9 cellular contexts compared by ENCODE assay signal in genomic region chr1:174726167-174726879, GRCh38.
DNase-seq lines count a peak whose midpoint lies in the region; ATAC-seq, FAIRE-seq and TF ChIP-seq lines count a peak whose summit lies in the region.
"Had no signal": no experiment of that assay in that cellular context is flagged by ENCODE, and none has a peak within 500 bp of the region (broad histone marks: within the 10 kb centered on the region; RNA-seq: fewer than 3 reads in every experiment).

No MANE protein-coding gene starts in this region.

- H3K4me3 ChIP-seq in H1 (ENCODE audit: extremely low read depth in 1 of 4, insufficient read depth in 2 of 4, low read depth in 3 of 4, low read length in 4 of 4): no peak overlapping the region
- H3K4me3 ChIP-seq: skin epidermis had no signal

- H3K79me2 ChIP-seq in H1 (ENCODE audit: control insufficient read depth in 1 of 2, insufficient read depth in 2 of 2, low read length in 2 of 2): no peaks in the 10 kb centered on the region

- no peak overlapping the region for H2BK15ac ChIP-seq in H1 (ENCODE audit: low read length)

- H4K8ac ChIP-seq in H1 (ENCODE audit: extremely low read depth, insufficient read depth, low read length): no peak overlapping the region

- ATAC-seq in GM18870 (IDR thresholded peaks at IDR 0.05; ENCODE audit: unreplicated experiment): no peak
- ATAC-seq in esophagus mucosa: no peak

- POLR2A ChIA-PET in H1 (lab: Charles Lee; ENCODE audit: partially characterized antibody): no interaction called here

- peak in 1 of 2 experiments; percentile 56 for TF ChIP-seq RAD21 in H1 (IDR thresholded peaks at IDR 0.05 in 1 of 2, conservative IDR thresholded peaks at IDR 0.05 in 1 of 2; ENCODE audit: low read depth in 2 of 2, low read length in 2 of 2)

- no peak overlapping the region for H2AFZ ChIP-seq in H1 (ENCODE audit: low read length)

- TF ChIP-seq CTCF in H1 (IDR thresholded peaks at IDR 0.05; ENCODE audit: control extremely low read depth in 1 of 3, insufficient read depth in 1 of 3, low read depth in 1 of 3, low read length in 3 of 3): peak in 2 of 3 experiments; percentile 24 to 32; a peak in 2 of 4 replicates

- FAIRE-seq in H1 (lab: Jason Lieb, UNC): no peak

- no peak for TF ChIP-seq POLR2A in H1 (IDR thresholded peaks at IDR 0.05; ENCODE audit: control extremely low read depth in 1 of 2, low read depth in 2 of 2, low read length in 2 of 2)

- H3K9me3 ChIP-seq in H1 (ENCODE audit: insufficient read depth in 2 of 2, low read depth in 1 of 2, low read length in 1 of 2): no peaks in the 10 kb centered on the region

- WGBS in H1 (ENCODE audit: extremely low coverage in 1 of 2, insufficient coverage in 1 of 2, insufficient read length in 1 of 2, insufficient replicate concordance in 2 of 2, low coverage in 1 of 2, low lambda C conversion rate in 2 of 2, missing lambda C conversion rate in 1 of 2), 2 experiments: 74% methylated on average over 2 of the region's 2 CpGs; no CpG with 5 or more reads in 1 of the 2 experiments

- no peak overlapping the region for H3K56ac ChIP-seq in H1 (replicated peaks; ENCODE audit: insufficient read length, low read depth, low read length)

- H3K27ac ChIP-seq in H1 (ENCODE audit: low read depth, low read length): no peak overlapping the region
- H3K27ac ChIP-seq: skin epidermis had no signal

- no peak overlapping the region for H4K5ac ChIP-seq in H1 (ENCODE audit: insufficient read length, low read depth, low read length)

- no peak overlapping the region for H3K4me2 ChIP-seq in H1 (ENCODE audit: insufficient read depth in 1 of 2, low read depth in 2 of 2, low read length in 2 of 2)

- H2BK12ac ChIP-seq in H1 (ENCODE audit: low read depth, low read length): no peak overlapping the region

- no peak overlapping the region for H2BK20ac ChIP-seq in H1 (ENCODE audit: low read length)

- H3K9ac ChIP-seq in H1 (replicated peaks in 1 of 4; ENCODE audit: extremely low read depth in 1 of 4, low read depth in 3 of 4, low read length in 3 of 4): no peak overlapping the region

- no peaks in the 10 kb centered on the region for H4K20me1 ChIP-seq in H1 (replicated peaks in 1 of 2; ENCODE audit: control insufficient read depth in 1 of 2, insufficient read depth in 2 of 2, low read length in 2 of 2)

- no peak overlapping the region for H3K4ac ChIP-seq in H1 (replicated peaks; ENCODE audit: insufficient read length, low read depth, low read length)

- no peaks in the 10 kb centered on the region for H3K27me3 ChIP-seq in H1 (replicated peaks in 1 of 4; ENCODE audit: control insufficient read depth in 3 of 4, extremely low read depth in 1 of 4, insufficient read depth in 3 of 4, low read length in 3 of 4)

- CTCF ChIA-PET in H1 (lab: Charles Lee; ENCODE audit: partially characterized antibody): interaction anchor here (0.7 to 4.6 kb wide), 17 partner anchors 11 to 464 kb away, joined by 3 to 32 read pairs (median 3); no protein-coding TSS in a partner anchor

- no peak overlapping the region for H2BK120ac ChIP-seq in H1 (replicated peaks; ENCODE audit: low read depth, low read length)

- H2AK5ac ChIP-seq in H1 (ENCODE audit: low read depth, low read length): no peak overlapping the region

- DNase-seq in NCI-H1417 (lab: John Stamatoyannopoulos, UW): peak in 2 of 3 experiments; percentile 26 to 54
- DNase-seq in NCI-H1417 treated with DMSO at 0.1 percent for 48 hours (lab: John Stamatoyannopoulos, UW): no peak
- DNase-seq in NCI-H2171 treated with DMSO at 0.1 percent for 48 hours (lab: John Stamatoyannopoulos, UW): peak; percentile 28
- DNase-seq in H1 (ENCODE audit: low read depth in 1 of 2, low spot score in 2 of 2): no peak
- DNase-seq in renal cortical epithelial cell (ENCODE audit: low read depth): peak; percentile 46
- no peak for DNase-seq in activated T-cell treated with anti-CD3 and anti-CD28 coated beads for 4 hours

- no peaks in the 10 kb centered on the region for H3K36me3 ChIP-seq in H1 (ENCODE audit: control insufficient read depth in 2 of 4, insufficient read depth in 4 of 4, low read length in 3 of 4)

- H3K14ac ChIP-seq in H1 (ENCODE audit: insufficient read length): no peak overlapping the region

- H3K18ac ChIP-seq in H1 (ENCODE audit: extremely low read depth, low read length): no peak overlapping the region

- no peak overlapping the region for H3K23ac ChIP-seq in H1 (ENCODE audit: insufficient read length)

- no peaks in the 10 kb centered on the region for H3K79me1 ChIP-seq in H1 (ENCODE audit: low read depth, low read length)

- no peak for TF ChIP-seq EP300 in H1 (IDR thresholded peaks at IDR 0.05; ENCODE audit: borderline replicate concordance in 1 of 2, low read depth in 2 of 2, low read length in 2 of 2)

- H3K4me1 ChIP-seq in H1 (replicated peaks in 1 of 4; ENCODE audit: control insufficient read depth in 3 of 4, insufficient read depth in 4 of 4, low read length in 3 of 4): peaks cover 0 to 7% (median 2%) of the 10 kb centered on the region in 4 experiments; a peak in 2 of 7 replicates

- no peaks in the 10 kb centered on the region for H3K23me2 ChIP-seq in H1 (ENCODE audit: low read depth, low read length)

- no peak overlapping the region for H4K91ac ChIP-seq in H1 (replicated peaks; ENCODE audit: insufficient read length, low read length)

- no peak overlapping the region for H2BK5ac ChIP-seq in H1 (ENCODE audit: low read depth, low read length)

TF ChIP-seq in H1, 55 proteins besides CTCF, POLR2A, EP300 and RAD21:
- TF ChIP-seq ATF3 (IDR thresholded peaks at IDR 0.05; ENCODE audit: insufficient read depth, low read depth, low read length): no peak
- no peak for TF ChIP-seq CTBP2 (IDR thresholded peaks at IDR 0.05; ENCODE audit: borderline replicate concordance, insufficient read depth, insufficient read length, low read length)
- no peak for TF ChIP-seq KDM4A (IDR thresholded peaks at IDR 0.05; ENCODE audit: low read depth, low read length, severe bottlenecking)
- no peak for TF ChIP-seq TBP (IDR thresholded peaks at IDR 0.05; ENCODE audit: low read depth, low read length)
- no peak for TF ChIP-seq TEAD4 (IDR thresholded peaks at IDR 0.05; ENCODE audit: low read depth, low read length)
- TF ChIP-seq TAF7 (optimal IDR thresholded peaks at IDR 0.05; ENCODE audit: borderline replicate concordance, low read depth, low read length): no peak
- no peak for TF ChIP-seq MAX (IDR thresholded peaks at IDR 0.05)

Comparison
In these comparisons a context has a peak if more than half of its experiments do, and no peak if none do; other contexts are left out.
1. DNase-seq: peak in NCI-H1417 (2 of 3), NCI-H2171 treated with DMSO at 0.1 percent for 48 hours (single experiment) and renal cortical epithelial cell (single experiment); none in NCI-H1417 treated with DMSO at 0.1 percent for 48 hours (single experiment), H1 (0 of 2) and activated T-cell treated with anti-CD3 and anti-CD28 coated beads for 4 hours (single experiment).